ENCODE assay signal across 18 cellular contexts in genomic region chr9:72945391-72945790, GRCh38. TPM values are rescaled to one million over a fixed set of nuclear protein-coding genes. Genes with fewer than 3 reads are reported as not detected.
"Had no signal": no experiment of that assay in that cellular context is flagged by ENCODE, and none has a peak within 500 bp of the region (broad histone marks: within the 10 kb centered on the region; RNA-seq: fewer than 3 reads in every experiment).

No MANE protein-coding gene starts in this region.

- DNase-seq: activated CD4-positive, alpha-beta T cell treated with anti-CD3 and anti-CD28 coated beads for 4 hours; activated CD4-positive, alpha-beta T cell treated with anti-CD3 and anti-CD28 coated beads, Interleukin-2, amount 50 U/mL, for 48 hours; activated CD4-positive, CD25-positive, alpha-beta regulatory T cell; activated effector memory CD4-positive, alpha-beta T cell treated with Interleukin-2 at 50 U/mL for 16 hours; activated naive CD4-positive, alpha-beta T cell treated with anti-CD3 and anti-CD28 coated beads for 36 hours; activated T-cell treated with anti-CD3 and anti-CD28 coated beads, Interleukin-2, amount 50 U/mL, for 48 hours; foreskin melanocyte; left ventricle myocardium superior; naive B cell; stimulated activated CD4-positive, alpha-beta T cell treated with anti-CD3 and anti-CD28 coated beads, Interleukin-1b, Interleukin-23, amount 100 ng/mL, for 48 hours; stimulated activated naive CD8-positive, alpha-beta T cell treated with anti-CD3 and anti-CD28 coated beads, Interleukin-15, amount 100 ng/mL, for 72 hours; trophoblast cell; uterus had no signal

- H3K4me3 Mint-ChIP-seq: activated naive CD4-positive, alpha-beta T cell treated with anti-CD3 and anti-CD28 coated beads for 36 hours; brain; memory B cell; naive B cell; stimulated activated effector memory CD8-positive, alpha-beta T cell treated with anti-CD3 and anti-CD28 coated beads, Interleukin-12 subunit alpha, Interleukin-12 subunit beta, amount 100 ng/mL, for 72 hours; stimulated activated naive CD8-positive, alpha-beta T cell treated with anti-CD3 and anti-CD28 coated beads, Interleukin-15, amount 100 ng/mL, for 72 hours; T-helper 1 cell treated with Interleukin-12 subunit alpha and Interleukin-12 subunit beta and Interleukin-4 antibody, amounts not matched to agents 30 μg/mL and 1 μg/mL, for 36 hours had no signal

- H3K27me3 ChIP-seq: suprapubic skin, uterus had no signal

- H3K9me3 Mint-ChIP-seq: activated naive CD4-positive, alpha-beta T cell treated with anti-CD3 and anti-CD28 coated beads for 36 hours; brain; memory B cell; naive B cell; stimulated activated effector memory CD8-positive, alpha-beta T cell treated with anti-CD3 and anti-CD28 coated beads, Interleukin-12 subunit alpha, Interleukin-12 subunit beta, amount 100 ng/mL, for 72 hours; stimulated activated naive CD8-positive, alpha-beta T cell treated with anti-CD3 and anti-CD28 coated beads, Interleukin-15, amount 100 ng/mL, for 72 hours; T-helper 1 cell treated with Interleukin-12 subunit alpha and Interleukin-12 subunit beta and Interleukin-4 antibody, amounts not matched to agents 30 μg/mL and 1 μg/mL, for 36 hours had no signal

- H3K4me1 ChIP-seq: uterus had no signal

- H3K27ac Mint-ChIP-seq: activated naive CD4-positive, alpha-beta T cell treated with anti-CD3 and anti-CD28 coated beads for 36 hours; brain; memory B cell; stimulated activated effector memory CD8-positive, alpha-beta T cell treated with anti-CD3 and anti-CD28 coated beads, Interleukin-12 subunit alpha, Interleukin-12 subunit beta, amount 100 ng/mL, for 72 hours; stimulated activated naive CD8-positive, alpha-beta T cell treated with anti-CD3 and anti-CD28 coated beads, Interleukin-15, amount 100 ng/mL, for 72 hours; T-helper 1 cell treated with Interleukin-12 subunit alpha and Interleukin-12 subunit beta and Interleukin-4 antibody, amounts not matched to agents 30 μg/mL and 1 μg/mL, for 36 hours had no signal

- ATAC-seq: left ventricle myocardium superior; stimulated activated effector memory CD8-positive, alpha-beta T cell treated with anti-CD3 and anti-CD28 coated beads, Interleukin-12 subunit alpha, Interleukin-12 subunit beta, amount 100 ng/mL, for 72 hours; stimulated activated naive CD8-positive, alpha-beta T cell treated with anti-CD3 and anti-CD28 coated beads, Interleukin-15, amount 100 ng/mL, for 72 hours had no signal

- H3K4me3 ChIP-seq: suprapubic skin, uterus had no signal

- H3K36me3 Mint-ChIP-seq: brain; memory B cell; naive B cell; stimulated activated effector memory CD8-positive, alpha-beta T cell treated with anti-CD3 and anti-CD28 coated beads, Interleukin-12 subunit alpha, Interleukin-12 subunit beta, amount 100 ng/mL, for 72 hours had no signal

- H3K36me3 ChIP-seq: suprapubic skin, uterus had no signal

- H3K27ac ChIP-seq: suprapubic skin, uterus had no signal

- H3K4me1 Mint-ChIP-seq: memory B cell; stimulated activated effector memory CD8-positive, alpha-beta T cell treated with anti-CD3 and anti-CD28 coated beads, Interleukin-12 subunit alpha, Interleukin-12 subunit beta, amount 100 ng/mL, for 72 hours; stimulated activated naive CD8-positive, alpha-beta T cell treated with anti-CD3 and anti-CD28 coated beads, Interleukin-15, amount 100 ng/mL, for 72 hours had no signal

- H3K9me3 ChIP-seq: suprapubic skin, uterus had no signal

RNA-seq across cellular contexts. Expression of gene ALDH1A1, which starts 7.5 kb away (rescaled TPM):
- total RNA-seq: activated naive CD4-positive, alpha-beta T cell treated with anti-CD3 and anti-CD28 coated beads for 36 hours had no signal
